In genomic region chr3:88033088-88033487, GRCh38 we compare ENCODE assay signal across 1 cellular context.
TF ChIP-seq lines count a peak whose summit lies in the region.

No MANE protein-coding gene starts in this region.

TF ChIP-seq in SK-N-SH, 30 proteins besides CTCF, POLR2A, EP300 and RAD21 (continued from another document):
- TF ChIP-seq MXI1 (IDR thresholded peaks at IDR 0.05; ENCODE audit: low read depth, low read length) (no peak), NFIC (IDR thresholded peaks at IDR 0.05; ENCODE audit: borderline replicate concordance) (no peak), GABPA (IDR thresholded peaks at IDR 0.05; ENCODE audit: low read depth) (no peak), FOSL2 (IDR thresholded peaks at IDR 0.05; ENCODE audit: borderline replicate concordance, low read depth) (no peak), REST (IDR thresholded peaks at IDR 0.05; ENCODE audit: low read depth, low read length) (no peak)
- TF ChIP-seq, protein P1, sequence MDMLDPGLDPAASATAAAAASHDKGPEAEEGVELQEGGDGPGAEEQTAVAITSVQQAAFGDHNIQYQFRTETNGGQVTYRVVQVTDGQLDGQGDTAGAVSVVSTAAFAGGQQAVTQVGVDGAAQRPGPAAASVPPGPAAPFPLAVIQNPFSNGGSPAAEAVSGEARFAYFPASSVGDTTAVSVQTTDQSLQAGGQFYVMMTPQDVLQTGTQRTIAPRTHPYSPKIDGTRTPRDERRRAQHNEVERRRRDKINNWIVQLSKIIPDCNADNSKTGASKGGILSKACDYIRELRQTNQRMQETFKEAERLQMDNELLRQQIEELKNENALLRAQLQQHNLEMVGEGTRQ (IDR thresholded peaks at IDR 0.05; ENCODE audit: borderline replicate concordance, low read depth, low read length), result no peak
